Comparison of ENCODE assay signal across 8 cellular contexts in the genomic region with DNA sequence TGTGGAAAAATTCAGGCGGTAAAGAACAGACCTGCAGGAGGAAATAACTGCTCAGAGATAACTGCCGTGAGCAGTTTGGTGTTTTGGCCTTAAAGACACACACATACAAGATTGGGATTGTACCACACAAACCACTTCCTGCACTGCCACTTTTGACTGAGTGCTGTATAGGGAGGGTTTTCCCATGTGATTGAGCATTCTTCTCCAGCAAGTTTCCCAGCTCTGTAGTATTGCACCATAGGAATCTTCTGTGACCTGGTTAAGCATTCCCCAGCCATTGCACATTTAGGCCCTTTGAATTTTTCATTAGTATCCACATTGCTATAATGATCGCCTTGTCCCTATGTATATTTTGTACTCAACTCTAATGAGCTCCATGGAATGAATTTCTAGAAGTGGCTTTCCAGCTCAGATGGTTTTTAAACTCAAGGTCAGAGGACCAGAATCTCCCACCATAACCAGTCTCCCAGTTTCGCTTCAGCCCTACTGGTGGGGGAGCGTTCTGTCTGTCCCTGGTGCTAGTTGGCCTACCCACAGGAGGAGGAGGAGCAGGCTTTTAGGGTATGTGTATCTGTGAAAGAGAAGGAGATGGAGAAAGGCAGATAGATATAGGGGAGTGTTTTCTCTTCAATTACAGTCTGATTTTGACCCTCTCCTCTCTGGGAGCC. TPM values are rescaled to one million over a fixed set of nuclear protein-coding genes. Genes with fewer than 3 reads are reported as not detected.
A peak's percentile ranks its signal among the peaks of the same experiment; 100 is the strongest.
DNase-seq lines count a peak whose midpoint lies in the region; ATAC-seq lines count a peak whose summit lies in the region.

No MANE protein-coding gene starts in this region.

- POLR2A ChIA-PET in activated CD4-positive, alpha-beta memory T cell treated with anti-CD3 and anti-CD28 coated beads, Interleukin-2, amount 10 ng/mL, durations not matched to agents 7 days and 5 days (lab: Charles Lee), result interaction anchor here (0.6 to 2.4 kb wide), 10 partner anchors 8 to 42 kb away, joined by 3 to 15 read pairs (median 8); a partner anchor contains a TSS

- H3K9me3 Mint-ChIP-seq in activated CD4-positive, alpha-beta memory T cell treated with anti-CD3 and anti-CD28 coated beads, Interleukin-2, amount 10 ng/mL, durations not matched to agents 7 days and 5 days, result no peaks in the 10 kb centered on the region

- H3K4me3 Mint-ChIP-seq in activated CD4-positive, alpha-beta memory T cell treated with anti-CD3 and anti-CD28 coated beads, Interleukin-2, amount 10 ng/mL, durations not matched to agents 7 days and 5 days, result peak overlapping the region; percentile 59

- peak overlapping the region; percentile 93 for H3K27ac Mint-ChIP-seq in activated CD4-positive, alpha-beta memory T cell treated with anti-CD3 and anti-CD28 coated beads, Interleukin-2, amount 10 ng/mL, durations not matched to agents 7 days and 5 days

- H3K4me1 Mint-ChIP-seq in activated CD4-positive, alpha-beta memory T cell treated with anti-CD3 and anti-CD28 coated beads, Interleukin-2, amount 10 ng/mL, durations not matched to agents 7 days and 5 days, result peaks cover 91% of the 10 kb centered on the region

- peak; percentile 71 for DNase-seq in activated CD4-positive, alpha-beta memory T cell treated with anti-CD3 and anti-CD28 coated beads, Interleukin-2, amount 10 ng/mL, durations not matched to agents 7 days and 5 days
- DNase-seq in hepatic stellate cell (ENCODE audit: low spot score) (peak; percentile 94), ureter (ENCODE audit: low spot score) (peak; percentile 60), iPS-NIHi7 (ENCODE audit: extremely low spot score) (no peak), NCI-H774 (lab: John Stamatoyannopoulos, UW) (no peak), NCI-H526 (lab: John Stamatoyannopoulos, UW) (no peak)

- H3K27me3 Mint-ChIP-seq in activated CD4-positive, alpha-beta memory T cell treated with anti-CD3 and anti-CD28 coated beads, Interleukin-2, amount 10 ng/mL, durations not matched to agents 7 days and 5 days, result no peaks in the 10 kb centered on the region

- ATAC-seq in GM18519 (IDR thresholded peaks at IDR 0.05; ENCODE audit: low FRiP score, unreplicated experiment), result peak; percentile 39
- peak; percentile 41 for ATAC-seq in HG03354 (IDR thresholded peaks at IDR 0.05; ENCODE audit: poor library complexity, severe bottlenecking, unreplicated experiment)

- peaks cover 74% of the 10 kb centered on the region for H3K36me3 Mint-ChIP-seq in activated CD4-positive, alpha-beta memory T cell treated with anti-CD3 and anti-CD28 coated beads, Interleukin-2, amount 10 ng/mL, durations not matched to agents 7 days and 5 days (ENCODE audit: low read depth)

- CTCF ChIA-PET in activated CD4-positive, alpha-beta memory T cell treated with anti-CD3 and anti-CD28 coated beads, Interleukin-2, amount 10 ng/mL, durations not matched to agents 7 days and 5 days (lab: Charles Lee), result interaction anchor here (1.0 to 2.8 kb wide), 8 partner anchors 10 to 336 kb away, joined by 3 to 13 read pairs (median 6); a partner anchor contains a TSS

RNA-seq across cellular contexts. Expression of a gene that starts 9.3 kb away (rescaled TPM):
- 100 to 1,000 TPM; 193 to 208 TPM for total RNA-seq in activated CD4-positive, alpha-beta memory T cell treated with anti-CD3 and anti-CD28 coated beads, Interleukin-2, amount 10 ng/mL, durations not matched to agents 7 days and 5 days
- 148 TPM for total RNA-seq in ureter

Comparison
In these comparisons a context has a peak if more than half of its experiments do, and no peak if none do; other contexts are left out.
1. DNase-seq: peak in activated CD4-positive, alpha-beta memory T cell treated with anti-CD3 and anti-CD28 coated beads, Interleukin-2, amount 10 ng/mL, durations not matched to agents 7 days and 5 days (single experiment), hepatic stellate cell (single experiment) and ureter (single experiment); none in iPS-NIHi7 (single experiment), NCI-H774 (single experiment) and NCI-H526 (0 of 2).